34 cellular contexts compared by ENCODE assay signal in the genomic region with DNA sequence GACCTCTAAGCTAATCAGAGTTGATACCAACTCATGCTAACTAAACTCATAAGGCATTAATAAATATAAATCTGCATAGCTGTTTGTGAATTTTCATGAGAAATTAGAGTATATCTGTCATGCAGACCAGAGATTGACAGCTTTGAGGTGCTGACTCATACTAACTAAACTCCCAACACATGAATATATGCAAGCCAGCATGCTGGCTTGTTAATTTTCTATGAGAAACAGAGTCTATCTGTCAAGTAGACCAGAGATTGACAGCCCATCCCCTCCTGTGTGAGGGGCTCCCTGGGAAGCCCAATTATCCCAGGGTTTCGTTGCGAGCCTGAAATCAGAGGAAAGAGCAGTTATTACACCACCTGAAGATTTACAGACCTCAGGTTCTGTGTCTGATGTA.
"Had no signal": no experiment of that assay in that cellular context is flagged by ENCODE, and none has a peak within 500 bp of the region (broad histone marks: within the 10 kb centered on the region; RNA-seq: fewer than 3 reads in every experiment).

No MANE protein-coding gene starts in this region.

- H3K27ac ChIP-seq: ascending aorta, cardiac muscle cell, colonic mucosa, heart left ventricle, pancreas, prostate gland, thoracic aorta had no signal

- H3K36me3 Mint-ChIP-seq: brain had no signal

- DNase-seq: activated CD4-positive, alpha-beta T cell treated with anti-CD3 and anti-CD28 coated beads for 36 hours; activated CD4-positive, CD25-positive, alpha-beta regulatory T cell; activated CD8-positive, alpha-beta T cell treated with anti-CD3 and anti-CD28 coated beads, Interleukin-2, amount 10 ng/mL, durations not matched to agents 7 days and 5 days; activated gamma-delta T cell; activated naive CD4-positive, alpha-beta T cell treated with anti-CD3 and anti-CD28 coated beads, Interleukin-2, amount 10 ng/mL, durations not matched to agents 7 days and 5 days; activated naive CD8-positive, alpha-beta T cell treated with anti-CD3 and anti-CD28 coated beads, Interleukin-2, amount 10 ng/mL, durations not matched to agents 7 days and 5 days; cerebellar nuclear complex; colonic mucosa; effector CD8-positive, alpha-beta T cell; erythroblast; foreskin fibroblast; heart left ventricle; hypothalamus; immature natural killer cell; kidney; midbrain; naive thymus-derived CD4-positive, alpha-beta T cell; nucleus accumbens; pancreas; retina; stimulated activated CD4-positive, alpha-beta T cell treated with anti-CD3 and anti-CD28 coated beads, Interleukin-12 subunit alpha, Interleukin-12 subunit beta, amount 100 ng/mL, for 4 hours; stimulated activated CD4-positive, alpha-beta T cell treated with anti-CD3 and anti-CD28 coated beads, Interleukin-4, amount 100 ng/mL, for 1 hour had no signal

- ATAC-seq: activated CD4-positive, alpha-beta T cell treated with anti-CD3 and anti-CD28 coated beads for 36 hours; activated CD8-positive, alpha-beta T cell treated with anti-CD3 and anti-CD28 coated beads, Interleukin-2, amount 10 ng/mL, durations not matched to agents 7 days and 5 days; naive thymus-derived CD4-positive, alpha-beta T cell; sciatic nerve had no signal

- H3K27ac Mint-ChIP-seq: activated CD4-positive, alpha-beta T cell treated with anti-CD3 and anti-CD28 coated beads for 36 hours; activated CD8-positive, alpha-beta T cell treated with anti-CD3 and anti-CD28 coated beads, Interleukin-2, amount 10 ng/mL, durations not matched to agents 7 days and 5 days; activated naive CD4-positive, alpha-beta T cell treated with anti-CD3 and anti-CD28 coated beads, Interleukin-2, amount 10 ng/mL, durations not matched to agents 7 days and 5 days; activated naive CD8-positive, alpha-beta T cell treated with anti-CD3 and anti-CD28 coated beads, Interleukin-2, amount 10 ng/mL, durations not matched to agents 7 days and 5 days; activated T-helper 1 cell treated with anti-CD3 and anti-CD28 coated beads, Interleukin-12 subunit alpha, Interleukin-12 subunit beta, Interleukin-2, Interleukin-4 antibody, amounts not matched to agents 30 ng/mL and 10 ng/mL and 1 ng/mL, durations not matched to agents 14 hours and 24 hours and 36 hours; memory B cell; stimulated activated naive CD8-positive, alpha-beta T cell treated with anti-CD3 and anti-CD28 coated beads, Interleukin-15, Interleukin-2, amounts not matched to agents 100 ng/mL and 50 ng/mL, for 24 hours had no signal

- H3K27me3 Mint-ChIP-seq: stimulated activated naive CD8-positive, alpha-beta T cell treated with anti-CD3 and anti-CD28 coated beads, Interleukin-15, Interleukin-2, amounts not matched to agents 100 ng/mL and 50 ng/mL, for 24 hours had no signal

- H3K9me3 Mint-ChIP-seq: activated naive CD4-positive, alpha-beta T cell treated with anti-CD3 and anti-CD28 coated beads, Interleukin-2, amount 10 ng/mL, durations not matched to agents 7 days and 5 days; activated T-helper 1 cell treated with anti-CD3 and anti-CD28 coated beads, Interleukin-12 subunit alpha, Interleukin-12 subunit beta, Interleukin-2, Interleukin-4 antibody, amounts not matched to agents 30 ng/mL and 10 ng/mL and 1 ng/mL, durations not matched to agents 14 hours and 24 hours and 36 hours; immature natural killer cell; memory B cell; stimulated activated naive CD8-positive, alpha-beta T cell treated with anti-CD3 and anti-CD28 coated beads, Interleukin-15, Interleukin-2, amounts not matched to agents 100 ng/mL and 50 ng/mL, for 24 hours had no signal

- H3K36me3 ChIP-seq: ascending aorta, cardiac muscle cell, colonic mucosa, heart left ventricle, pancreas, prostate gland, thoracic aorta, upper lobe of right lung had no signal

- H3K4me1 ChIP-seq: colonic mucosa, pancreas, prostate gland had no signal

- H3K27me3 ChIP-seq: ascending aorta, cardiac muscle cell, colonic mucosa, heart left ventricle, pancreas, upper lobe of right lung had no signal

- H3K4me3 Mint-ChIP-seq: activated CD4-positive, alpha-beta T cell treated with anti-CD3 and anti-CD28 coated beads for 36 hours; activated CD8-positive, alpha-beta T cell treated with anti-CD3 and anti-CD28 coated beads, Interleukin-2, amount 10 ng/mL, durations not matched to agents 7 days and 5 days; activated naive CD4-positive, alpha-beta T cell treated with anti-CD3 and anti-CD28 coated beads, Interleukin-2, amount 10 ng/mL, durations not matched to agents 7 days and 5 days; activated naive CD8-positive, alpha-beta T cell treated with anti-CD3 and anti-CD28 coated beads, Interleukin-2, amount 10 ng/mL, durations not matched to agents 7 days and 5 days; activated T-helper 1 cell treated with anti-CD3 and anti-CD28 coated beads, Interleukin-12 subunit alpha, Interleukin-12 subunit beta, Interleukin-2, Interleukin-4 antibody, amounts not matched to agents 30 ng/mL and 10 ng/mL and 1 ng/mL, durations not matched to agents 14 hours and 24 hours and 36 hours; brain; memory B cell; naive thymus-derived CD4-positive, alpha-beta T cell; neural crest cell; stimulated activated naive CD8-positive, alpha-beta T cell treated with anti-CD3 and anti-CD28 coated beads, Interleukin-15, Interleukin-2, amounts not matched to agents 100 ng/mL and 50 ng/mL, for 24 hours had no signal

- H3K4me1 Mint-ChIP-seq: activated naive CD8-positive, alpha-beta T cell treated with anti-CD3 and anti-CD28 coated beads, Interleukin-2, amount 10 ng/mL, durations not matched to agents 7 days and 5 days had no signal

- FAIRE-seq: kidney, pancreas had no signal

- H3K4me3 ChIP-seq: ascending aorta, cardiac muscle cell, colonic mucosa, heart left ventricle, pancreas, prostate gland, skin epidermis, thoracic aorta, upper lobe of right lung had no signal

- H3K9me3 ChIP-seq: ascending aorta, colonic mucosa, heart left ventricle, pancreas, prostate gland, thoracic aorta, upper lobe of right lung had no signal
